8 cellular contexts compared by ENCODE assay signal in the genomic region with DNA sequence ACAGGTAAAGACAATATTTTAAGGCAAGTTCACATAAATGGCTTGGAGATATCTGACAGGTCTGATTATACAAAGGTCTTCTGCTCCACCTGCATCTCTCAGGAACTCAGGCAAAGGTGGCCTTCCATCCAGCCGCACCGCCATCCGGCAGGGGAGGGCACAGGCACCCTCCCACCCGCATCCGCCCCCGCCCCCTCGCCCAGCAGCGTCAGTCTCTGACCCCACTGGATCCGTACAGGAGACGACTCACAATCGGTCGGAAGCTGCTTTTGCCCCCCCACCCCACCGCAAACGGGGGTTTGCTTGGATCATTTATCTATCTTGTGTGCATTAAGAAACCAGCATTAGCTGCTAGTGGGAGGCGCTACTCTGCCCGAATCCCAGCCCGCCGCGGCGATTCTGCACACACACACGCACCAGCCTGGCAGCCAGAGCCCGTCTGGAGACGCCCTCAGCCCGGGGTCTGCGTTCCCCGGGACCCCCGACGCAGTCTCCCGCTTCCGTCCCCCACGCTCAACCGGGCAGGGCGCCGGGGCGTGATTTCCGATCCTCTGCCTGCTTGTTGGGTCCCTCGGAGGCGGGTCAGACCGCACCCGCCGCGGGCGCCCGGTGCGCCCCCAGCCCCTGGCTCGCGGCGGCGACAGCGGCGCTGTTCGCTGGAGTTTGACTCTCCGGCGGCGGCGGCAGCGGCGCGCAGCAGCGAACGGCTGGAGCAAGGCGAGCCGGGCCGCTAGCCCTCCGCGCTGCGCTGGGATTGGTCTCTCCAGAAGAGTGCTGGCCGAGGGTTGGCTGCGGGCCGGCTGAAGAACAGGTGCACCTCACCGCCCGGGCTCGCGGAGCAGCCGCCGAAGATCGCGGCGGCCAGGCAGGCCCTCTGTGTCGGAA. TPM values are rescaled to one million over a fixed set of nuclear protein-coding genes. Genes with fewer than 3 reads are reported as not detected.
A peak's percentile ranks its signal among the peaks of the same experiment; 100 is the strongest.
DNase-seq lines count a peak whose midpoint lies in the region; ATAC-seq and TF ChIP-seq lines count a peak whose summit lies in the region.

No MANE protein-coding gene starts in this region.

- peak; percentile 42 for ATAC-seq in GM18907 (IDR thresholded peaks at IDR 0.05; ENCODE audit: unreplicated experiment)
- no peak for ATAC-seq in naive thymus-derived CD4-positive, alpha-beta T cell
- ATAC-seq in HG03039 (IDR thresholded peaks at IDR 0.05; ENCODE audit: unreplicated experiment) = no peak
- ATAC-seq in effector memory CD8-positive, alpha-beta T cell (replicated peaks) = no peak
- no peak for ATAC-seq in HG03095 (IDR thresholded peaks at IDR 0.05; ENCODE audit: unreplicated experiment)
- ATAC-seq in GM19328 (IDR thresholded peaks at IDR 0.05; ENCODE audit: unreplicated experiment) = no peak

- no peaks in the 10 kb centered on the region for H3K4me1 ChIP-seq in naive thymus-derived CD4-positive, alpha-beta T cell (ENCODE audit: control insufficient read depth in 2 of 2, insufficient read depth in 2 of 2, low read length in 2 of 2)

- H3K27me3 ChIP-seq in naive thymus-derived CD4-positive, alpha-beta T cell (ENCODE audit: control insufficient read depth in 2 of 2, insufficient read depth in 2 of 2, low read length in 2 of 2) = peaks cover 0 to 7% of the 10 kb centered on the region in 2 donors

- CTCF ChIA-PET in naive thymus-derived CD4-positive, alpha-beta T cell (lab: Charles Lee) = no interaction called here

- H3K4me1 Mint-ChIP-seq in naive thymus-derived CD4-positive, alpha-beta T cell = peaks cover 8 to 25% (median 17%) of the 10 kb centered on the region in 7 donors
- H3K4me1 Mint-ChIP-seq in effector memory CD8-positive, alpha-beta T cell (ENCODE audit: low read depth in 2 of 2) = no peaks in the 10 kb centered on the region

- H3K27ac Mint-ChIP-seq in naive thymus-derived CD4-positive, alpha-beta T cell = no peak overlapping the region
- no peak overlapping the region for H3K27ac Mint-ChIP-seq in effector memory CD8-positive, alpha-beta T cell

- DNase-seq in NCI-H510A (lab: John Stamatoyannopoulos, UW) = peak; percentile 56
- DNase-seq in epithelial cell of esophagus (ENCODE audit: low read depth) = peak; percentile 44
- no peak for DNase-seq in naive thymus-derived CD4-positive, alpha-beta T cell
- no peak for DNase-seq in effector memory CD8-positive, alpha-beta T cell

- peaks cover 50 to 69% (median 60%) of the 10 kb centered on the region in 5 donors for H3K27me3 Mint-ChIP-seq in naive thymus-derived CD4-positive, alpha-beta T cell
- peaks cover 26% of the 10 kb centered on the region in 2 donors for H3K27me3 Mint-ChIP-seq in effector memory CD8-positive, alpha-beta T cell

- POLR2A ChIA-PET in naive thymus-derived CD4-positive, alpha-beta T cell (lab: Charles Lee) = no interaction called here

- intact Hi-C loops in naive thymus-derived CD4-positive, alpha-beta T cell (cut with micrococcal nuclease) = no loop called here

- peaks cover 0 to 12% (median 0%) of the 10 kb centered on the region in 11 donors for H3K9me3 Mint-ChIP-seq in naive thymus-derived CD4-positive, alpha-beta T cell
- H3K9me3 Mint-ChIP-seq in effector memory CD8-positive, alpha-beta T cell = peaks cover 6 to 11% of the 10 kb centered on the region in 2 donors

- H3K9me3 ChIP-seq in naive thymus-derived CD4-positive, alpha-beta T cell (ENCODE audit: control insufficient read depth in 2 of 3, low read length in 3 of 3) = no peaks in the 10 kb centered on the region

- H3K27ac ChIP-seq in naive thymus-derived CD4-positive, alpha-beta T cell (ENCODE audit: low read depth, low read length) = no peak overlapping the region

- H3K4me3 Mint-ChIP-seq in naive thymus-derived CD4-positive, alpha-beta T cell = peak overlapping the region in 8 of 10 donors; percentile 29 to 72 (median 56)
- no peak overlapping the region for H3K4me3 Mint-ChIP-seq in effector memory CD8-positive, alpha-beta T cell

- no peaks in the 10 kb centered on the region for H3K36me3 ChIP-seq in naive thymus-derived CD4-positive, alpha-beta T cell (ENCODE audit: control insufficient read depth in 2 of 3, insufficient read depth in 3 of 3, low read length in 3 of 3)

- TF ChIP-seq CTCF in epithelial cell of esophagus (IDR thresholded peaks at IDR 0.05; ENCODE audit: insufficient read depth, low read depth, low read length, missing control alignments) = no peak

- H3K36me3 Mint-ChIP-seq in naive thymus-derived CD4-positive, alpha-beta T cell = peaks cover 0 to 4% (median 0%) of the 10 kb centered on the region in 5 donors
- H3K36me3 Mint-ChIP-seq in effector memory CD8-positive, alpha-beta T cell (ENCODE audit: insufficient read depth) = peaks cover 6% of the 10 kb centered on the region

- H3K4me3 ChIP-seq in epithelial cell of esophagus (ENCODE audit: low read length) = no peak overlapping the region
- no peak overlapping the region for H3K4me3 ChIP-seq in naive thymus-derived CD4-positive, alpha-beta T cell (ENCODE audit: low read length)

RNA-seq across cellular contexts. Expression of gene NRG3, which starts 0.8 kb away (rescaled TPM):
- total RNA-seq in naive thymus-derived CD4-positive, alpha-beta T cell = not detected
- not detected for polyA plus RNA-seq in naive thymus-derived CD4-positive, alpha-beta T cell

Comparison
In these comparisons a context has a peak if more than half of its experiments do, and no peak if none do; other contexts are left out.
1. DNase-seq: peak in NCI-H510A (single experiment) and epithelial cell of esophagus (single experiment); none in naive thymus-derived CD4-positive, alpha-beta T cell (0 of 9) and effector memory CD8-positive, alpha-beta T cell (0 of 3).
2. H3K4me3 Mint-ChIP-seq: peak in naive thymus-derived CD4-positive, alpha-beta T cell (8 of 10); none in effector memory CD8-positive, alpha-beta T cell (0 of 2).